In the genomic region with DNA sequence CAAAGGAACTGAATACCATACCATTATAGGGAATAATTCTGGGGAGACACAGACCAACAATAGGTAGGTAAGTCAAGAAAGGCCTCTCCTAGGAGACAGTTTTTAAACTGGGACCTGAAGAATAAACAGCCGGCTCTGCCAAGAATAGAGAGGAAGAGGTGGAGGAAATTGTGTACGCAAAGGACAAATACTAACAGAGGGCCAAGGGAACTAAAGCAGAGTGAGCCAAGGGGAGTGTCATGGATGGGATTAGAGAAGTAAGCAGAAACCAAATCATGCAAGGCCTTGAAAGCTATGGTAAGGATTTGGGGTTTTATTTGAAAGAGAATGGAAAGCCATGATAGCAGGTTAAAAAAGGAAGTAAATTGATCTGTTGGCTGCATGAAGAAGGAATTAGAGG, we compare ENCODE assay signal across 19 cellular contexts. TPM values are rescaled to one million over a fixed set of nuclear protein-coding genes. Genes with fewer than 3 reads are reported as not detected.
DNase-seq lines count a peak whose midpoint lies in the region; ATAC-seq, FAIRE-seq and TF ChIP-seq lines count a peak whose summit lies in the region.
"Had no signal": no experiment of that assay in that cellular context is flagged by ENCODE, and none has a peak within 500 bp of the region (broad histone marks: within the 10 kb centered on the region; RNA-seq: fewer than 3 reads in every experiment).

No MANE protein-coding gene starts in this region.

- POLR2A ChIA-PET in IMR-90 (lab: Charles Lee; ENCODE audit: unreplicated experiment) = no interaction called here
- POLR2A ChIA-PET in K562 (lab: Yijun Ruan, JAX) = interaction anchor here (0.7 to 1.6 kb wide), 3 partner anchors 92 to 154 kb away, joined by 3 to 5 read pairs (median 3); no protein-coding TSS in a partner anchor

- no peak overlapping the region for H4K91ac ChIP-seq in IMR-90 (ENCODE audit: insufficient read depth, low read depth, low read length)

- no peak for TF ChIP-seq EP300 in K562 (IDR thresholded peaks at IDR 0.05; ENCODE audit: low read length)

- ATAC-seq in IMR-90 (ENCODE audit: low read depth) (no peak), K562 (no peak), mucosa of descending colon (peak; percentile 35)
- ATAC-seq: Panc1, Right ventricle myocardium inferior, T-cell had no signal

- no peak overlapping the region for H3K4me3 ChIP-seq in IMR-90 (ENCODE audit: insufficient read depth, low read depth, low read length)
- no peak overlapping the region for H3K4me3 ChIP-seq in K562
- H3K4me3 ChIP-seq in mucosa of descending colon = no peak overlapping the region
- H3K4me3 ChIP-seq: GM23248, MG63, SK-N-MC had no signal

- WGBS in IMR-90 (ENCODE audit: extremely low coverage in 2 of 2, insufficient read length in 1 of 2), 2 experiments = 100% methylated on average over 1 of the region's 2 CpGs; no CpG with 5 or more reads in 1 of the 2 experiments
- 65% methylated on average over 2 of the region's 2 CpGs for WGBS in K562 (ENCODE audit: insufficient coverage, low coverage, missing lambda C conversion rate)

- no peak overlapping the region for H2BK15ac ChIP-seq in IMR-90 (ENCODE audit: low read depth, low read length)

- no peak overlapping the region for H3K4me3 Mint-ChIP-seq in nephron progenitor cell
- H3K4me3 Mint-ChIP-seq: CD4-positive, CD25-positive, alpha-beta regulatory T cell; T-cell had no signal

- H3K56ac ChIP-seq in IMR-90 (ENCODE audit: extremely low read depth, insufficient read depth, low read length) = no peak overlapping the region

- H3K18ac ChIP-seq in IMR-90 (ENCODE audit: low read depth, low read length) = no peak overlapping the region

- no peak overlapping the region; the same call in 1 of the 2 replicates for H3K23ac ChIP-seq in IMR-90 (ENCODE audit: low read depth, low read length)

- H2AFZ ChIP-seq in IMR-90 (replicated peaks; ENCODE audit: low read length, poor library complexity) = no peak overlapping the region
- H2AFZ ChIP-seq in K562 (ENCODE audit: low read depth, low read length) = 0 out of 2 replicates have a peak overlapping the region, but pooled peaks have one; percentile 15
- H2AFZ ChIP-seq: GM23248 had no signal

- H3K9me1 ChIP-seq in IMR-90 (ENCODE audit: insufficient read depth, low read length) (no peaks in the 10 kb centered on the region), K562 (ENCODE audit: control insufficient read depth, insufficient read depth, low read length) (no peaks in the 10 kb centered on the region)

- no peaks in the 10 kb centered on the region for H3K9me3 ChIP-seq in IMR-90 (ENCODE audit: control insufficient read depth, insufficient read depth, low read length)
- H3K9me3 ChIP-seq in K562 (replicated peaks; ENCODE audit: control insufficient read depth, insufficient read depth, low read depth, low read length) = no peaks in the 10 kb centered on the region
- H3K9me3 ChIP-seq in mucosa of descending colon = no peaks in the 10 kb centered on the region
- H3K9me3 ChIP-seq: MG63 had no signal

- H2AK5ac ChIP-seq in IMR-90 (ENCODE audit: low read depth, low read length) = no peak overlapping the region

- H3K27ac ChIP-seq in IMR-90 (ENCODE audit: insufficient read depth, low read length) (no peak overlapping the region), K562 (ENCODE audit: extremely low read depth, low read depth, low read length) (no peak overlapping the region)
- H3K27ac ChIP-seq: GM23248 had no signal

- H2BK20ac ChIP-seq in IMR-90 (ENCODE audit: low read depth, low read length) = peak overlapping the region; percentile 44; the same call in 1 of the 2 replicates

- no peaks in the 10 kb centered on the region for H3K27me3 Mint-ChIP-seq in nephron progenitor cell (ENCODE audit: low read depth, poor library complexity)
- H3K27me3 Mint-ChIP-seq: T-cell had no signal

- no peak for TF ChIP-seq RAD21 in IMR-90 (IDR thresholded peaks at IDR 0.05; ENCODE audit: low read length)
- TF ChIP-seq RAD21 in K562 (CRISPR knock-in tag; conservative IDR thresholded peaks at IDR 0.05 in 1 of 2, IDR thresholded peaks at IDR 0.05 in 1 of 2) = no peak

- H4K20me1 ChIP-seq in IMR-90 (ENCODE audit: insufficient read depth, low read length) (no peaks in the 10 kb centered on the region), K562 (replicated peaks; ENCODE audit: control insufficient read depth, insufficient read depth, low read length) (no peaks in the 10 kb centered on the region)

- H3K9ac ChIP-seq in IMR-90 (ENCODE audit: low read depth, low read length) (no peak overlapping the region), K562 (ENCODE audit: insufficient read depth in 1 of 2, low read depth in 2 of 2, low read length in 2 of 2) (no peak overlapping the region)
- H3K9ac ChIP-seq: GM23248 had no signal

- no peak overlapping the region for H4K5ac ChIP-seq in IMR-90 (ENCODE audit: low read depth, low read length)

- H3K36me3 Mint-ChIP-seq in nephron progenitor cell (ENCODE audit: low read depth) = no peaks in the 10 kb centered on the region
- H3K36me3 Mint-ChIP-seq: CD4-positive, CD25-positive, alpha-beta regulatory T cell; T-cell had no signal

- H3K4me2 ChIP-seq in IMR-90 (ENCODE audit: low read depth, low read length) (no peak overlapping the region), K562 (ENCODE audit: insufficient read depth, low read length) (no peak overlapping the region)

- no peak overlapping the region for H2AK9ac ChIP-seq in IMR-90 (replicated peaks; ENCODE audit: low read depth, low read length, poor library complexity)

- H3K14ac ChIP-seq in IMR-90 (replicated peaks; ENCODE audit: low read depth, low read length) = no peak overlapping the region

- dilution Hi-C loops in IMR-90 (cut with HindIII; ENCODE audit: low sequenced_read_pairs, unreplicated experiment) = no loop called here

- H3K27me3 ChIP-seq in IMR-90 (ENCODE audit: control insufficient read depth, insufficient read depth, low read length) = no peaks in the 10 kb centered on the region
- no peaks in the 10 kb centered on the region for H3K27me3 ChIP-seq in K562 (ENCODE audit: control insufficient read depth in 2 of 2, insufficient read depth in 2 of 2, low read length in 2 of 2)
- H3K27me3 ChIP-seq: MG63 had no signal

- no peak overlapping the region; the same call in 1 of the 2 replicates for H2BK120ac ChIP-seq in IMR-90 (ENCODE audit: low read depth, low read length)

- H3K9me3 Mint-ChIP-seq in nephron progenitor cell = no peaks in the 10 kb centered on the region
- H3K9me3 Mint-ChIP-seq: T-cell had no signal

- TF ChIP-seq CTCF in IMR-90 (conservative IDR thresholded peaks at IDR 0.05; ENCODE audit: low read depth, low read length) (no peak), K562 (IDR thresholded peaks at IDR 0.05 in 2 of 3, conservative IDR thresholded peaks at IDR 0.05 in 1 of 3; ENCODE audit: insufficient read depth in 2 of 3, low read depth in 1 of 3, low read length in 3 of 3) (no peak), mucosa of descending colon (IDR thresholded peaks at IDR 0.05) (no peak), nephron progenitor cell (IDR thresholded peaks at IDR 0.05) (no peak)

- in situ Hi-C loops in IMR-90 (cut with MboI; ENCODE audit: low sequenced_read_pairs) = loop anchor here (10.0 to 25.0 kb wide), 2 partner anchors 328 to 550 kb away; a partner anchor contains a TSS
- in situ Hi-C loops in K562 (cut with MboI) = no loop called here

- H4K8ac ChIP-seq in IMR-90 (ENCODE audit: low read depth in 2 of 2, low read length in 2 of 2) = no peak overlapping the region

- no peaks in the 10 kb centered on the region for H3K79me2 ChIP-seq in K562 (ENCODE audit: control insufficient read depth, insufficient read depth, low read length)

- H3K4ac ChIP-seq in IMR-90 (ENCODE audit: low read depth, low read length) = 0 out of 2 replicates have a peak overlapping the region, but pooled peaks have one; percentile 9

- H3K27ac Mint-ChIP-seq in nephron progenitor cell = no peak overlapping the region
- H3K27ac Mint-ChIP-seq: CD4-positive, CD25-positive, alpha-beta regulatory T cell; T-cell had no signal

- no peak for FAIRE-seq in K562 (lab: Jason Lieb, UNC)

- H3K79me1 ChIP-seq in IMR-90 (ENCODE audit: low read depth in 1 of 2, low read length in 2 of 2) = no peaks in the 10 kb centered on the region

- H3K36me3 ChIP-seq in IMR-90 (ENCODE audit: control insufficient read depth, insufficient read depth, low read length) (no peaks in the 10 kb centered on the region), K562 (ENCODE audit: control insufficient read depth, insufficient read depth, low read length) (no peaks in the 10 kb centered on the region), mucosa of descending colon (ENCODE audit: low read depth) (no peaks in the 10 kb centered on the region)
- H3K36me3 ChIP-seq: MG63 had no signal

- H2BK5ac ChIP-seq in IMR-90 (ENCODE audit: low read depth, low read length, poor library complexity, severe bottlenecking) = no peak overlapping the region

- TF ChIP-seq POLR2A in IMR-90 (IDR thresholded peaks at IDR 0.05; ENCODE audit: low read depth, low read length) (no peak), K562 (conservative IDR thresholded peaks at IDR 0.05) (no peak)

- DNase-seq in IMR-90 (no peak), NCI-H69 (lab: John Stamatoyannopoulos, UW) (peak; percentile 53), K562 (ENCODE audit: extremely low read depth in 1 of 4, low spot score in 3 of 4) (no peak), mucosa of descending colon (no peak), NCI-H1694 (lab: John Stamatoyannopoulos, UW) (no peak), nephron progenitor cell (no peak), NCI-H2107 treated with DMSO at 0.1 percent for 48 hours (lab: John Stamatoyannopoulos, UW; ENCODE audit: unreplicated experiment) (no peak)
- DNase-seq: CD4-positive, CD25-positive, alpha-beta regulatory T cell; DMS79 treated with DMSO at 0.1 percent for 48 hours; GM23248; MG63; NCI-H1105; NCI-H1694 treated with DMSO at 0.1 percent for 48 hours; NCI-H748 treated with DMSO at 0.1 percent for 48 hours; T-cell had no signal

- CTCF ChIA-PET in IMR-90 (lab: Yijun Ruan, JAX) (interaction anchor here (1.0 to 2.0 kb wide), 4 partner anchors 11 to 598 kb away, joined by 3 to 6 read pairs (median 4); no protein-coding TSS in a partner anchor), K562 (lab: Yijun Ruan, JAX; ENCODE audit: low intra/inter-chr PET ratio) (interaction anchor here (2.7 kb wide), 1 partner anchor 154 kb away, joined by 20 read pairs; no protein-coding TSS in a partner anchor)

- H3K4me1 ChIP-seq in IMR-90 (ENCODE audit: control insufficient read depth, insufficient read depth, low read length) (no peaks in the 10 kb centered on the region; the same call in 1 of the 2 replicates), K562 (replicated peaks in 1 of 2; ENCODE audit: control insufficient read depth in 2 of 2, insufficient read depth in 2 of 2, low read length in 2 of 2) (peaks cover under 1 to 4% of the 10 kb centered on the region in 2 experiments), mucosa of descending colon (ENCODE audit: low read depth) (no peaks in the 10 kb centered on the region)

- peaks cover 19% of the 10 kb centered on the region for H3K4me1 Mint-ChIP-seq in nephron progenitor cell
- H3K4me1 Mint-ChIP-seq: T-cell had no signal

- BruUV-seq in IMR-90 (replicated peaks; lab: Mats Ljungman, UMichigan) (no TSS peak), K562 (replicated peaks; lab: Mats Ljungman, UMichigan) (no TSS peak)

- intact Hi-C loops in IMR-90 (cut with micrococcal nuclease) (loop anchor here (5.0 kb wide), 1 partner anchor 285 kb away; no protein-coding TSS in a partner anchor), K562 (cut with micrococcal nuclease) (loop anchor here (5.0 kb wide), 2 partner anchors 285 to 605 kb away; a partner anchor contains a TSS), mucosa of descending colon (cut with DNase I, micrococcal nuclease) (no loop called here)

RNA-seq across cellular contexts. Expression of a gene that starts 18.1 kb away (rescaled TPM):
- total RNA-seq in IMR-90 (2012; rRNA removed) = 10.2 and 10.8 TPM in 2 replicates
- polyA plus RNA-seq in IMR-90 (2012; rRNA removed) = 1.9 and 2.6 TPM in 2 replicates
- 1.6 and 1.7 TPM in 2 replicates for polyA plus RNA-seq in IMR-90 (2012; cell fraction: cytosol; rRNA removed)
- 4.3 and 10.5 TPM in 2 replicates for polyA plus RNA-seq in IMR-90 (2012; cell fraction: nucleus; rRNA removed; ENCODE audit: low replicate concordance)
- total RNA-seq in K562 (2011; cell fraction: chromatin; rRNA removed; ENCODE audit: low replicate concordance) = 0.14 TPM in 1 of 2 replicates, not detected in the other
- not detected in 2 replicates for total RNA-seq in K562 (2011; cell fraction: nucleolus; rRNA removed)
- 0.15 TPM in 1 of 2 replicates, not detected in the other for total RNA-seq in K562 (2011; cell fraction: nucleoplasm; rRNA removed)
- under 0.01 and 0.04 TPM in 2 replicates for total RNA-seq in K562 (2014; rRNA removed)
- not detected in 2 replicates for total RNA-seq in K562 (2014; rRNA removed; fragmentation: Illumina TruSeq; extraction: Trizol)
- not detected in 2 replicates for total RNA-seq in K562 (2015; rRNA removed; fragmentation: Illumina TruSeq; extraction: Trizol)
- total RNA-seq in K562 (2021) = 0.02 and 0.04 TPM in 2 replicates
- polyA plus RNA-seq in K562 (2011; rRNA removed) = 0.01 and 0.03 TPM in 2 replicates
- 0.03 TPM in 1 of 2 replicates, not detected in the other for polyA plus RNA-seq in K562 (2011; cell fraction: cytosol; rRNA removed)
- polyA plus RNA-seq in K562 (2011; cell fraction: nucleus; rRNA removed) = 0.03 and 0.04 TPM in 2 replicates
- 0.04 TPM in 1 of 2 replicates, not detected in the other for polyA plus RNA-seq in K562 (2012)
- polyA plus RNA-seq in K562 (2014; fragmentation: Illumina TruSeq; extraction: Trizol) = not detected in 2 replicates
- not detected for polyA plus RNA-seq in K562 (2014; fragmentation: Nextera tagmentation; extraction: Ambion mirVana)
- 0.04 TPM in 1 of 2 replicates, not detected in the other for polyA plus RNA-seq in K562 (2014; rRNA removed)
- 0.04 and 0.06 TPM in 2 replicates for polyA minus RNA-seq in K562 (2011; rRNA and poly(A)+ RNA removed)
- not detected in 2 replicates for polyA minus RNA-seq in K562 (2011; cell fraction: cytosol; rRNA and poly(A)+ RNA removed)
- 0.13 and 0.22 TPM in 2 replicates for polyA minus RNA-seq in K562 (2011; cell fraction: nucleus; rRNA and poly(A)+ RNA removed)
- total RNA-seq in mucosa of descending colon = 10 to 100 TPM in 2 of 3 donors, 1 to 10 TPM in 1; 9.3 to 11.6 (median 10.8) TPM
- total RNA-seq: G401 had no signal

Comparison
In these comparisons a context has a peak if more than half of its experiments do, and no peak if none do; other contexts are left out.
1. intact Hi-C loops: an anchor here in IMR-90 (5.0 kb wide) and K562 (5.0 kb wide); none called in mucosa of descending colon.